ENCODE assay signal across 18 cellular contexts in the genomic region with DNA sequence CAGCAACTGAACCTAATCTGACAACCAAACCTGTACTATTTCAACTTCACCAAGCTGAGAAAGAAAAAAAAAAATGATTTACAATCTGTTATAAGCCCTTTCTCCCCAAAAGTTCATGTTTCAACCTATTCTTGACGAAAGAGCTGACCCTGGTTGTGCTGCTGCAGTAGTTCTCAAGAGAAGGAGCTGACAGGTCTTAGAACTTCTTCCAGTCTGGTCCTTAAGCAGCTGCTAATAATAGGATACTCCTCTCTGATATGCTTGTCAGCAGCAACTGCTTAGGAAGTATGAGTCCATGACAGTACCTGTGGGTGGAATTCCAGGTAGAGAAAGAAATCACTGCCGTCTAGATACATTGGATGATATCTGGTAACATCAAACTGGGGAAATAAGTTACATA.
DNase-seq lines count a peak whose midpoint lies in the region; ATAC-seq and TF ChIP-seq lines count a peak whose summit lies in the region.
"Had no signal": no experiment of that assay in that cellular context is flagged by ENCODE, and none has a peak within 500 bp of the region (broad histone marks: within the 10 kb centered on the region; RNA-seq: fewer than 3 reads in every experiment).

No MANE protein-coding gene starts in this region.

- H3K79me2 ChIP-seq in PC-3 (ENCODE audit: low read length), result no peaks in the 10 kb centered on the region

- H3K4me2 ChIP-seq in PC-3 (ENCODE audit: low read length), result no peak overlapping the region

- H3K36me3 Mint-ChIP-seq in WTC11, result no peaks in the 10 kb centered on the region
- H3K36me3 Mint-ChIP-seq: CD4-positive, CD25-positive, alpha-beta regulatory T cell; IgD-negative memory B cell had no signal

- no peak overlapping the region for H2AFZ ChIP-seq in PC-3 (ENCODE audit: low read length)

- CTCF ChIA-PET in WTC11 (lab: Charles Lee), result no interaction called here
- CTCF ChIA-PET in PC-3 (lab: Charles Lee), result no interaction called here

- H3K4me1 ChIP-seq in lower lobe of right lung, result no peaks in the 10 kb centered on the region
- H3K4me1 ChIP-seq in PC-3 (ENCODE audit: insufficient read depth, low read length), result no peaks in the 10 kb centered on the region
- H3K4me1 ChIP-seq: Peyer's patch, SJCRH30 had no signal

- H3K4me3 ChIP-seq in lower lobe of right lung (no peak overlapping the region), PC-3 (ENCODE audit: low read length) (no peak overlapping the region)
- H3K4me3 ChIP-seq: Peyer's patch, SJCRH30 had no signal

- H3K9ac ChIP-seq in PC-3 (ENCODE audit: low read length), result no peak overlapping the region

- peaks cover 21% of the 10 kb centered on the region for H3K4me1 Mint-ChIP-seq in WTC11
- H3K4me1 Mint-ChIP-seq: CD4-positive, CD25-positive, alpha-beta regulatory T cell; IgD-negative memory B cell had no signal

- H3K27me3 ChIP-seq in lower lobe of right lung (ENCODE audit: low read depth) (no peaks in the 10 kb centered on the region), PC-3 (ENCODE audit: low read length) (no peaks in the 10 kb centered on the region)
- H3K27me3 ChIP-seq: Peyer's patch, SJCRH30 had no signal

- H3K9me3 Mint-ChIP-seq in WTC11, result no peaks in the 10 kb centered on the region
- H3K9me3 Mint-ChIP-seq: IgD-negative memory B cell had no signal

- H3K27ac ChIP-seq in cingulate gyrus (ENCODE audit: low read depth, low read length), result peak overlapping the region; percentile 82
- no peak overlapping the region for H3K27ac ChIP-seq in lower lobe of right lung
- H3K27ac ChIP-seq in substantia nigra (ENCODE audit: low read depth, low read length, poor library complexity, severe bottlenecking), result peak overlapping the region; percentile 84
- no peak overlapping the region for H3K27ac ChIP-seq in PC-3 (ENCODE audit: low read length)
- H3K27ac ChIP-seq: Peyer's patch, SJCRH30 had no signal

- no peak for DNase-seq in WTC11 (ENCODE audit: low spot score)
- no peak for DNase-seq in lower lobe of right lung
- no peak for DNase-seq in substantia nigra (lab: John Stamatoyannopoulos, UW)
- no peak for DNase-seq in NCI-H2107 treated with DMSO at 0.1 percent for 48 hours (lab: John Stamatoyannopoulos, UW; ENCODE audit: unreplicated experiment)
- no peak for DNase-seq in NCI-H524 treated with DMSO at 0.1 percent for 48 hours (lab: John Stamatoyannopoulos, UW)
- DNase-seq in PC-3, result no peak
- DNase-seq: CD4-positive, CD25-positive, alpha-beta regulatory T cell; EL; GF-D8; H9; NCI-H1105 treated with DMSO at 0.1 percent for 48 hours; NCI-H2081; NCI-H510A; NCI-H748 treated with DMSO at 0.1 percent for 48 hours; Peyer's patch; SJCRH30 had no signal

- H3K9me2 ChIP-seq in PC-3 (replicated peaks; ENCODE audit: low read length), result no peaks in the 10 kb centered on the region

- no peaks in the 10 kb centered on the region for H3K27me3 Mint-ChIP-seq in WTC11 (ENCODE audit: low read depth)
- H3K27me3 Mint-ChIP-seq: CD4-positive, CD25-positive, alpha-beta regulatory T cell had no signal

- no TSS peak for BruUV-seq in PC-3 (replicated peaks; lab: Mats Ljungman, UMichigan)

- peak overlapping the region; percentile 81; the same call in 1 of the 2 replicates for H3K27ac Mint-ChIP-seq in WTC11
- H3K27ac Mint-ChIP-seq: CD4-positive, CD25-positive, alpha-beta regulatory T cell; IgD-negative memory B cell had no signal

- TF ChIP-seq CTCF in WTC11 (IDR thresholded peaks at IDR 0.05), result no peak
- TF ChIP-seq CTCF in lower lobe of right lung (IDR thresholded peaks at IDR 0.05), result no peak
- TF ChIP-seq CTCF in PC-3 (conservative IDR thresholded peaks at IDR 0.05; ENCODE audit: low read depth, low read length), result no peak

- H3K36me3 ChIP-seq in lower lobe of right lung (no peaks in the 10 kb centered on the region), PC-3 (ENCODE audit: low read depth, low read length) (no peaks in the 10 kb centered on the region)
- H3K36me3 ChIP-seq: Peyer's patch, SJCRH30 had no signal

- intact Hi-C loops in lower lobe of right lung (cut with DNase I), result no loop called here
- intact Hi-C loops in PC-3 (cut with micrococcal nuclease), result no loop called here

- H3K9me3 ChIP-seq in lower lobe of right lung (no peaks in the 10 kb centered on the region), PC-3 (ENCODE audit: low read length) (0 out of 2 replicates have a peak, but pooled peaks cover 3% of the 10 kb centered on the region)
- H3K9me3 ChIP-seq: Peyer's patch, SJCRH30 had no signal

- no peaks in the 10 kb centered on the region for H3F3A ChIP-seq in PC-3 (ENCODE audit: low read length, unreplicated experiment)

- no peak for ATAC-seq in WTC11
- ATAC-seq in lower lobe of right lung, result peak; percentile 62 to 65
- no peak for ATAC-seq in PC-3

- no peak overlapping the region for H3K4me3 Mint-ChIP-seq in WTC11
- H3K4me3 Mint-ChIP-seq: CD4-positive, CD25-positive, alpha-beta regulatory T cell; H9; IgD-negative memory B cell had no signal

- POLR2A ChIA-PET in WTC11 (lab: Charles Lee), result interaction anchor here (0.7 kb wide), 1 partner anchor 365 kb away, joined by 3 read pairs; no protein-coding TSS in a partner anchor
- POLR2A ChIA-PET in PC-3 (lab: Charles Lee; ENCODE audit: unreplicated experiment), result no interaction called here

- H4K20me1 ChIP-seq in PC-3 (ENCODE audit: low read length), result no peaks in the 10 kb centered on the region

TF ChIP-seq in WTC11, 78 proteins besides CTCF, POLR2A, EP300 and RAD21:
- TF ChIP-seq TEAD4 (CRISPR knock-in tag; IDR thresholded peaks at IDR 0.05), result no peak
- no peak for TF ChIP-seq NFYB (CRISPR knock-in tag; conservative IDR thresholded peaks at IDR 0.05; ENCODE audit: low read depth)
- no peak for TF ChIP-seq USF1 (CRISPR knock-in tag; IDR thresholded peaks at IDR 0.05)
- no peak for TF ChIP-seq GRHL2 (CRISPR knock-in tag; IDR thresholded peaks at IDR 0.05; ENCODE audit: insufficient replicate concordance, severe bottlenecking)
- TF ChIP-seq ESRRA (CRISPR knock-in tag; IDR thresholded peaks at IDR 0.05; ENCODE audit: borderline replicate concordance), result no peak
- TF ChIP-seq, protein P1, sequence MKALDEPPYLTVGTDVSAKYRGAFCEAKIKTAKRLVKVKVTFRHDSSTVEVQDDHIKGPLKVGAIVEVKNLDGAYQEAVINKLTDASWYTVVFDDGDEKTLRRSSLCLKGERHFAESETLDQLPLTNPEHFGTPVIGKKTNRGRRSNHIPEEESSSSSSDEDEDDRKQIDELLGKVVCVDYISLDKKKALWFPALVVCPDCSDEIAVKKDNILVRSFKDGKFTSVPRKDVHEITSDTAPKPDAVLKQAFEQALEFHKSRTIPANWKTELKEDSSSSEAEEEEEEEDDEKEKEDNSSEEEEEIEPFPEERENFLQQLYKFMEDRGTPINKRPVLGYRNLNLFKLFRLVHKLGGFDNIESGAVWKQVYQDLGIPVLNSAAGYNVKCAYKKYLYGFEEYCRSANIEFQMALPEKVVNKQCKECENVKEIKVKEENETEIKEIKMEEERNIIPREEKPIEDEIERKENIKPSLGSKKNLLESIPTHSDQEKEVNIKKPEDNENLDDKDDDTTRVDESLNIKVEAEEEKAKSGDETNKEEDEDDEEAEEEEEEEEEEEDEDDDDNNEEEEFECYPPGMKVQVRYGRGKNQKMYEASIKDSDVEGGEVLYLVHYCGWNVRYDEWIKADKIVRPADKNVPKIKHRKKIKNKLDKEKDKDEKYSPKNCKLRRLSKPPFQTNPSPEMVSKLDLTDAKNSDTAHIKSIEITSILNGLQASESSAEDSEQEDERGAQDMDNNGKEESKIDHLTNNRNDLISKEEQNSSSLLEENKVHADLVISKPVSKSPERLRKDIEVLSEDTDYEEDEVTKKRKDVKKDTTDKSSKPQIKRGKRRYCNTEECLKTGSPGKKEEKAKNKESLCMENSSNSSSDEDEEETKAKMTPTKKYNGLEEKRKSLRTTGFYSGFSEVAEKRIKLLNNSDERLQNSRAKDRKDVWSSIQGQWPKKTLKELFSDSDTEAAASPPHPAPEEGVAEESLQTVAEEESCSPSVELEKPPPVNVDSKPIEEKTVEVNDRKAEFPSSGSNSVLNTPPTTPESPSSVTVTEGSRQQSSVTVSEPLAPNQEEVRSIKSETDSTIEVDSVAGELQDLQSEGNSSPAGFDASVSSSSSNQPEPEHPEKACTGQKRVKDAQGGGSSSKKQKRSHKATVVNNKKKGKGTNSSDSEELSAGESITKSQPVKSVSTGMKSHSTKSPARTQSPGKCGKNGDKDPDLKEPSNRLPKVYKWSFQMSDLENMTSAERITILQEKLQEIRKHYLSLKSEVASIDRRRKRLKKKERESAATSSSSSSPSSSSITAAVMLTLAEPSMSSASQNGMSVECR (CRISPR knock-in tag; IDR thresholded peaks at IDR 0.05; ENCODE audit: borderline replicate concordance), result no peak
- TF ChIP-seq NR3C1 (CRISPR knock-in tag; conservative IDR thresholded peaks at IDR 0.05; ENCODE audit: low read depth), result no peak
- TF ChIP-seq, protein P2, sequence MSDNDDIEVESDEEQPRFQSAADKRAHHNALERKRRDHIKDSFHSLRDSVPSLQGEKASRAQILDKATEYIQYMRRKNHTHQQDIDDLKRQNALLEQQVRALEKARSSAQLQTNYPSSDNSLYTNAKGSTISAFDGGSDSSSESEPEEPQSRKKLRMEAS (CRISPR knock-in tag; IDR thresholded peaks at IDR 0.05), result no peak

Comparison
In these comparisons a context has a peak if more than half of its experiments do, and no peak if none do; other contexts are left out.
1. ATAC-seq: peak in lower lobe of right lung (2 of 2); none in WTC11 (single experiment) and PC-3 (single experiment).
2. H3K27ac ChIP-seq: peak in cingulate gyrus (single experiment) and substantia nigra (single experiment); none in lower lobe of right lung (single experiment) and PC-3 (single experiment).